ENCODE assay signal across 27 cellular contexts in the genomic region with DNA sequence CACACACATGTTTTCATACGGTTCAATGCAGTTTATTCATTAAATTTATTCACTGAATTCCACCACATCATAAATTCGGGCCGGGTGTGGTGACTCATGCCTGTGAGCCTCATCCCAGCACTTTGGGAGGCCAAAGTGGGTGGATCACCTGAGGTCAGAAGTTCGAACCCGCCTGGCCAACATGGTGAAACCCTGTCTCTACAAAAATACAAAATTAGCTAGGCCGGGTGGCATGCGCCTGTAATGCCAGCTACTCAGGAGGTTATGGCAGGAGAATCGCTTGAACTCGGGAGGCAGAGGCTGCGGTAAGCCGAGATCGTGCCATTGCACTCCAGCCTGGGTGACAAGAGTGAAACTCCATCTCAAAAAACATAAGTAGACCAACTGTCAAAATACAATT.
DNase-seq lines count a peak whose midpoint lies in the region; ATAC-seq, FAIRE-seq and TF ChIP-seq lines count a peak whose summit lies in the region.
"Had no signal": no experiment of that assay in that cellular context is flagged by ENCODE, and none has a peak within 500 bp of the region (broad histone marks: within the 10 kb centered on the region; RNA-seq: fewer than 3 reads in every experiment).

No MANE protein-coding gene starts in this region.

- H4K8ac ChIP-seq in trophoblast cell (ENCODE audit: low read depth, low read length): no peak overlapping the region

- no peaks in the 10 kb centered on the region for H4K20me1 ChIP-seq in HepG2 (ENCODE audit: insufficient read depth, low read length)

- H3K4me3 ChIP-seq in HepG2 (replicated peaks in 1 of 3; ENCODE audit: insufficient read depth in 1 of 3, low read depth in 2 of 3, low read length in 3 of 3): no peak overlapping the region
- H3K4me3 ChIP-seq in right lobe of liver: no peak overlapping the region
- H3K4me3 ChIP-seq in BE2C (ENCODE audit: low read depth, low read length): no peak overlapping the region
- no peak overlapping the region for H3K4me3 ChIP-seq in trophoblast cell (ENCODE audit: low read depth, low read length)
- H3K4me3 ChIP-seq: BLaER1 treated with 17β-estradiol and CSF1 and Interleukin-3, amounts not matched to agents 10 nM and 100 nM; gastrocnemius medialis; HAP-1; K562; spleen had no signal

- peak overlapping the region; percentile 11 for H3K27ac ChIP-seq in HepG2 (ENCODE audit: extremely low read length, insufficient read depth, low read length)
- H3K27ac ChIP-seq in right lobe of liver: no peak overlapping the region
- H3K27ac ChIP-seq in trophoblast cell (ENCODE audit: low read depth, low read length): no peak overlapping the region
- H3K27ac ChIP-seq: BLaER1 treated with 17β-estradiol and CSF1 and Interleukin-3, amounts not matched to agents 10 nM and 100 nM; spleen had no signal

- no peak overlapping the region for H4K91ac ChIP-seq in trophoblast cell (ENCODE audit: low read depth, low read length)

- POLR2A ChIA-PET in HepG2 (lab: Yijun Ruan, JAX): interaction anchor here (0.7 to 0.9 kb wide), 2 partner anchors 149 to 319 kb away, joined by 3 to 4 read pairs; a partner anchor contains a TSS

- no peak for FAIRE-seq in HepG2 (lab: Jason Lieb, UNC)
- FAIRE-seq: K562 had no signal

- CTCF ChIA-PET in HepG2 (lab: Yijun Ruan, JAX; ENCODE audit: low intra/inter-chr PET ratio, low total read pairs): no interaction called here

- H3K4me2 ChIP-seq in HepG2 (ENCODE audit: low read depth, low read length) (no peak overlapping the region; the same call in 1 of the 2 replicates), trophoblast cell (ENCODE audit: low read length) (no peak overlapping the region)
- H3K4me2 ChIP-seq: BLaER1 treated with 17β-estradiol and CSF1 and Interleukin-3, amounts not matched to agents 10 nM and 100 nM had no signal

- no peak for ATAC-seq in HepG2
- ATAC-seq in right lobe of liver: no peak
- peak; percentile 54; the same call in 1 of the 3 replicates for ATAC-seq in SK-N-SH treated with all-trans-retinoic acid at 6 μM for 48 hours
- ATAC-seq: activated CD8-positive, alpha-beta T cell treated with anti-CD3 and anti-CD28 coated beads for 36 hours; K562; stimulated activated naive CD8-positive, alpha-beta T cell treated with anti-CD3 and anti-CD28 coated beads, Interleukin-15, Interleukin-2, amounts not matched to agents 100 U/mL and 50 U/mL, for 24 hours had no signal

- no peak overlapping the region for H3K23ac ChIP-seq in trophoblast cell (ENCODE audit: low read length)

- H2BK120ac ChIP-seq in trophoblast cell (ENCODE audit: insufficient read depth, low read length, poor library complexity): no peak overlapping the region

- intact Hi-C loops in HepG2 (cut with micrococcal nuclease; ENCODE audit: unreplicated experiment): no loop called here
- intact Hi-C loops in right lobe of liver (cut with DNase I): no loop called here

- H3K36me3 ChIP-seq in HepG2 (replicated peaks in 1 of 2; ENCODE audit: control insufficient read depth in 1 of 2, insufficient read depth in 2 of 2, low read length in 2 of 2): peaks cover 5 to 35% of the 10 kb centered on the region in 2 experiments; a peak in 4 of 5 replicates
- H3K36me3 ChIP-seq in right lobe of liver: peaks cover 0 to 42% (median 3%) of the 10 kb centered on the region in 4 donors
- peaks cover 54% of the 10 kb centered on the region for H3K36me3 ChIP-seq in BE2C
- H3K36me3 ChIP-seq in trophoblast cell (ENCODE audit: control insufficient read depth in 1 of 2, insufficient read depth in 2 of 2, low read length in 2 of 2): peaks cover 16 to 25% of the 10 kb centered on the region in 2 experiments

- TF ChIP-seq POLR2A in HepG2 (IDR thresholded peaks at IDR 0.05; ENCODE audit: insufficient read depth in 1 of 2, low read depth in 2 of 2, low read length in 2 of 2): no peak
- TF ChIP-seq POLR2A in right lobe of liver (IDR thresholded peaks at IDR 0.05): no peak

- TF ChIP-seq CTCF in HepG2 (CRISPR knock-in tag; IDR thresholded peaks at IDR 0.05) (no peak), right lobe of liver (IDR thresholded peaks at IDR 0.05) (no peak), BE2C (IDR thresholded peaks at IDR 0.05; ENCODE audit: low read depth, low read length) (no peak)

- no peak overlapping the region for H3K14ac ChIP-seq in trophoblast cell (ENCODE audit: low read length)

- H3K9ac ChIP-seq in HepG2 (ENCODE audit: insufficient read depth, low read depth, low read length) (no peak overlapping the region), trophoblast cell (ENCODE audit: low read length) (no peak overlapping the region)
- H3K9ac ChIP-seq: BLaER1 treated with 17β-estradiol and CSF1 and Interleukin-3, amounts not matched to agents 10 nM and 100 nM had no signal

- peaks cover 30% of the 10 kb centered on the region for H3K4me1 ChIP-seq in HepG2 (ENCODE audit: insufficient read depth, low read length)
- H3K4me1 ChIP-seq in right lobe of liver: peaks cover 0 to 10% (median 0%) of the 10 kb centered on the region in 4 donors
- H3K4me1 ChIP-seq in BE2C: no peaks in the 10 kb centered on the region
- no peaks in the 10 kb centered on the region for H3K4me1 ChIP-seq in trophoblast cell (ENCODE audit: control insufficient read depth in 1 of 2, insufficient read depth in 2 of 2, low read length in 2 of 2)
- H3K4me1 ChIP-seq: BLaER1 treated with 17β-estradiol and CSF1 and Interleukin-3, amounts not matched to agents 10 nM and 100 nM; gastrocnemius medialis; HAP-1; spleen had no signal

- no peaks in the 10 kb centered on the region for H3K9me3 ChIP-seq in HepG2 (ENCODE audit: low read length)
- no peaks in the 10 kb centered on the region for H3K9me3 ChIP-seq in right lobe of liver
- no peaks in the 10 kb centered on the region for H3K9me3 ChIP-seq in BE2C
- H3K9me3 ChIP-seq in trophoblast cell (ENCODE audit: insufficient read depth, low read depth, low read length): no peaks in the 10 kb centered on the region
- H3K9me3 ChIP-seq: BLaER1 treated with 17β-estradiol and CSF1 and Interleukin-3, amounts not matched to agents 10 nM and 100 nM; Caco-2; gastrocnemius medialis; HAP-1; spleen had no signal

- H2BK12ac ChIP-seq in trophoblast cell (ENCODE audit: low read length): no peak overlapping the region

- in situ Hi-C loops in HepG2 (cut with HindIII; ENCODE audit: extremely low pct_ligation_motif_present, low pct_unique_long_range_greater_than_20kb): no loop called here

- H3K18ac ChIP-seq in trophoblast cell (ENCODE audit: low read length): no peak overlapping the region

- TF ChIP-seq EP300 in HepG2 (IDR thresholded peaks at IDR 0.05; ENCODE audit: low read depth in 2 of 2, low read length in 2 of 2) (no peak), HepG2 (CRISPR knock-in tag; IDR thresholded peaks at IDR 0.05; ENCODE audit: borderline replicate concordance) (no peak)

- no peak for TF ChIP-seq RAD21 in HepG2 (CRISPR knock-in tag; IDR thresholded peaks at IDR 0.05)

- no peak overlapping the region for H2AK5ac ChIP-seq in trophoblast cell (ENCODE audit: low read length)

- H3K4ac ChIP-seq in trophoblast cell (ENCODE audit: low read depth, low read length): no peak overlapping the region

- DNase-seq in HepG2 (ENCODE audit: low spot score) (no peak), right lobe of liver (no peak), glomerular visceral epithelial cell (ENCODE audit: extremely low spot score) (peak; percentile 49), MV-4-11 (lab: John Stamatoyannopoulos, UW) (no peak), BE2C (no peak), NOMO-1 (lab: John Stamatoyannopoulos, UW; ENCODE audit: unreplicated experiment in 2 of 2) (no peak), trophoblast cell (no peak)
- DNase-seq: 8988T; activated CD4-positive, CD25-positive, alpha-beta regulatory T cell; activated CD8-positive, alpha-beta T cell treated with anti-CD3 and anti-CD28 coated beads for 36 hours; activated naive CD4-positive, alpha-beta T cell; Caco-2; cerebellar nuclear complex; effector CD4-positive, alpha-beta T cell; kidney glomerular epithelial cell; naive B cell; NCI-H2171; NCI-H526; nucleus accumbens; spleen; stimulated activated CD4-positive, alpha-beta T cell treated with anti-CD3 and anti-CD28 coated beads, Interleukin-4, amount 100 ng/mL, for 1 hour; stimulated activated naive CD8-positive, alpha-beta T cell treated with anti-CD3 and anti-CD28 coated beads, Interleukin-15, Interleukin-2, amounts not matched to agents 100 U/mL and 50 U/mL, for 24 hours had no signal

- BruUV-seq in HepG2 (replicated peaks; lab: Mats Ljungman, UMichigan): no TSS peak

- H3K79me2 ChIP-seq in HepG2 (ENCODE audit: insufficient read depth, low read length) (no peaks in the 10 kb centered on the region), trophoblast cell (ENCODE audit: control insufficient read depth, insufficient read depth, low read length, poor library complexity) (no peaks in the 10 kb centered on the region)

- H3K27me3 ChIP-seq in HepG2 (ENCODE audit: control insufficient read depth in 1 of 2, insufficient read depth in 2 of 2, low read length in 2 of 2) (no peaks in the 10 kb centered on the region), right lobe of liver (no peaks in the 10 kb centered on the region), BE2C (no peaks in the 10 kb centered on the region), trophoblast cell (ENCODE audit: insufficient read depth, low read length) (no peaks in the 10 kb centered on the region)
- H3K27me3 ChIP-seq: BLaER1 treated with 17β-estradiol and CSF1 and Interleukin-3, amounts not matched to agents 10 nM and 100 nM; gastrocnemius medialis; spleen had no signal

- H3K79me1 ChIP-seq in trophoblast cell (ENCODE audit: low read length): no peaks in the 10 kb centered on the region

- 97% methylated on average over 12 of the region's 12 CpGs for WGBS in HepG2 (ENCODE audit: low lambda C conversion rate)
- 88% methylated on average over 9 of the region's 12 CpGs for WGBS in right lobe of liver (ENCODE audit: insufficient coverage, low coverage, low lambda C conversion rate, missing lambda C conversion rate)
- WGBS in trophoblast cell (ENCODE audit: extremely low coverage, insufficient coverage, insufficient read length): no CpG with 5 or more reads among the region's 12 CpGs

- H2AFZ ChIP-seq in HepG2 (ENCODE audit: low read length) (no peak overlapping the region), trophoblast cell (ENCODE audit: insufficient read depth, low read length, poor library complexity) (no peak overlapping the region)

- H4K12ac ChIP-seq in trophoblast cell (ENCODE audit: low read depth, low read length): no peak overlapping the region

- H2BK5ac ChIP-seq in trophoblast cell (ENCODE audit: low read depth, low read length, poor library complexity): no peak overlapping the region

TF ChIP-seq in HepG2, 621 proteins besides CTCF, POLR2A, EP300 and RAD21 (continues in another document):
- TF ChIP-seq STAG1 (CRISPR knock-in tag; IDR thresholded peaks at IDR 0.05): no peak
- no peak for TF ChIP-seq SKI (IDR thresholded peaks at IDR 0.05; ENCODE audit: partially characterized antibody)
- no peak for TF ChIP-seq SMAD9 (CRISPR knock-in tag; IDR thresholded peaks at IDR 0.05)
- no peak for TF ChIP-seq ESRRA (CRISPR knock-in tag; IDR thresholded peaks at IDR 0.05; ENCODE audit: low read depth)

TF ChIP-seq in SK-N-SH treated with all-trans-retinoic acid at 6 μM for 48 hours, 23 proteins besides CTCF, POLR2A, EP300 and RAD21 (continues in another document):
- no peak for TF ChIP-seq RARB (CRISPR knock-in tag; IDR thresholded peaks at IDR 0.05)
- no peak for TF ChIP-seq ZNF70 (CRISPR knock-in tag; IDR thresholded peaks at IDR 0.05)
